15 cellular contexts compared by ENCODE assay signal in the genomic region with DNA sequence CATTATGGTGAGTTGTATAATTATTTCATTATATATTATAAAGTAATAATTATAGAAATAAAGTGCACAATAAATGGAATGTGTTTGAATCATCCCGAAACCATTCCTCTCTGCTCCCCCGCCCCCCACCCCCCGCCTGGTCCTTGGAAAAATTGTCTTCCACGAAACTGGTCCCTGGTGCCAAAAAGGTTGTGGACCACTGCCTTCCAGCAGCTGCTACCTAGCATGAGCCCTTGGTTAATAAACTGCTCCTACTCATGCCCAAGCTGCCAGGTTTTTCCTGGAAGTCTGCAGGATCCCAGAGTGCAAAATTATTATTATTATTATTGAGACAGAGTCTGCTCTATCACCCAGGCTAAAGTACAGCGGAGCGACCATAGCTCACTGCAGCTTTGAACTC.
"Had no signal": no experiment of that assay in that cellular context is flagged by ENCODE, and none has a peak within 500 bp of the region (broad histone marks: within the 10 kb centered on the region; RNA-seq: fewer than 3 reads in every experiment).

No MANE protein-coding gene starts in this region.

- H3K27ac ChIP-seq: foreskin keratinocyte, neural progenitor cell, SK-N-MC, upper lobe of right lung had no signal

- H3K4me3 Mint-ChIP-seq: activated B cell treated with CpG ODN at 0.5 μM for 24 hours; activated CD4-positive, alpha-beta T cell treated with anti-CD3 and anti-CD28 coated beads, Interleukin-2, amount 10 ng/mL, durations not matched to agents 7 days and 5 days; activated naive CD4-positive, alpha-beta T cell treated with anti-CD3 and anti-CD28 coated beads, Interleukin-2, amount 10 ng/mL, durations not matched to agents 7 days and 5 days; brain; neural progenitor cell; stimulated activated memory B cell treated with anti-CD40 and anti-IgM and Interleukin-4, amounts not matched to agents 10 μg/mL and 1 μg/mL and 100 μg/mL, for 72 hours had no signal

- H3K27ac Mint-ChIP-seq: activated B cell treated with CpG ODN at 0.5 μM for 24 hours; activated CD4-positive, alpha-beta T cell treated with anti-CD3 and anti-CD28 coated beads, Interleukin-2, amount 10 ng/mL, durations not matched to agents 7 days and 5 days; activated naive CD4-positive, alpha-beta T cell treated with anti-CD3 and anti-CD28 coated beads, Interleukin-2, amount 10 ng/mL, durations not matched to agents 7 days and 5 days; activated T-helper 2 cell treated with anti-CD3 and anti-CD28 coated beads, Interferon-gamma antibody, Interleukin-2, Interleukin-4, amounts not matched to agents 10 μg/mL and 5 μg/mL and 100 μg/mL, durations not matched to agents 14 hours and 24 hours and 36 hours; neural progenitor cell had no signal

- H3K36me3 Mint-ChIP-seq: activated naive CD4-positive, alpha-beta T cell treated with anti-CD3 and anti-CD28 coated beads, Interleukin-2, amount 10 ng/mL, durations not matched to agents 7 days and 5 days; brain; neural progenitor cell; stimulated activated memory B cell treated with anti-CD40 and anti-IgM and Interleukin-4, amounts not matched to agents 10 μg/mL and 1 μg/mL and 100 μg/mL, for 72 hours had no signal

- H3K27me3 Mint-ChIP-seq: activated B cell treated with CpG ODN at 0.5 μM for 24 hours; stimulated activated memory B cell treated with anti-CD40 and anti-IgM and Interleukin-4, amounts not matched to agents 10 μg/mL and 1 μg/mL and 100 μg/mL, for 72 hours had no signal

- H3K4me1 ChIP-seq: adrenal gland had no signal

- H3K4me3 ChIP-seq: adrenal gland, neural progenitor cell, SK-N-MC, upper lobe of right lung had no signal

- DNase-seq: activated B cell treated with CpG ODN at 0.5 μM for 24 hours; activated CD4-positive, alpha-beta T cell treated with anti-CD3 and anti-CD28 coated beads, Interleukin-2, amount 10 ng/mL, durations not matched to agents 7 days and 5 days; activated naive CD4-positive, alpha-beta T cell treated with anti-CD3 and anti-CD28 coated beads, Interleukin-2, amount 10 ng/mL, durations not matched to agents 7 days and 5 days; adrenal gland; foreskin keratinocyte; midbrain; small intestine; substantia nigra; T-helper 2 cell; upper lobe of right lung had no signal

- H3K27me3 ChIP-seq: adrenal gland, foreskin keratinocyte, neural progenitor cell, upper lobe of right lung had no signal

- H3K36me3 ChIP-seq: adrenal gland, neural progenitor cell, upper lobe of right lung had no signal

- H3K9me3 ChIP-seq: adrenal gland, upper lobe of right lung had no signal

- H3K4me2 ChIP-seq: neural progenitor cell had no signal

- H2AFZ ChIP-seq: neural progenitor cell had no signal

- ATAC-seq: stimulated activated memory B cell treated with anti-CD40 and anti-IgM and Interleukin-4, amounts not matched to agents 10 μg/mL and 1 μg/mL and 100 μg/mL, for 72 hours had no signal
